Comparison of ENCODE assay signal across 8 cellular contexts in genomic region chr7:106283501-106283830, GRCh38. TPM values are rescaled to one million over a fixed set of nuclear protein-coding genes. Genes with fewer than 3 reads are reported as not detected.
A peak's percentile ranks its signal among the peaks of the same experiment; 100 is the strongest.
DNase-seq lines count a peak whose midpoint lies in the region; ATAC-seq and TF ChIP-seq lines count a peak whose summit lies in the region.

No MANE protein-coding gene starts in this region.

- TF ChIP-seq POLR2A in Peyer's patch (IDR thresholded peaks at IDR 0.05): no peak
- TF ChIP-seq POLR2A in esophagus squamous epithelium (IDR thresholded peaks at IDR 0.05): no peak

- H3K27me3 ChIP-seq in GM06990 (replicated peaks; ENCODE audit: control insufficient read depth, insufficient read depth, low read length): no peaks in the 10 kb centered on the region
- H3K27me3 ChIP-seq in Peyer's patch: no peaks in the 10 kb centered on the region
- H3K27me3 ChIP-seq in esophagus squamous epithelium: no peaks in the 10 kb centered on the region

- H3K36me3 ChIP-seq in GM06990 (ENCODE audit: control insufficient read depth, insufficient read depth, low read length): no peaks in the 10 kb centered on the region
- no peaks in the 10 kb centered on the region for H3K36me3 ChIP-seq in Peyer's patch
- H3K36me3 ChIP-seq in esophagus squamous epithelium: no peaks in the 10 kb centered on the region

- intact Hi-C loops in esophagus squamous epithelium (cut with DNase I): loop anchor here (10.0 kb wide), 1 partner anchor 141 kb away; no protein-coding TSS in a partner anchor

- DNase-seq in GM06990 (ENCODE audit: extremely low read depth, insufficient read length) (no peak), Peyer's patch (no peak), esophagus squamous epithelium (lab: John Stamatoyannopoulos, UW) (no peak), pons (ENCODE audit: low spot score) (peak; percentile 17), NCI-H2107 (lab: John Stamatoyannopoulos, UW) (no peak)
- no peak for DNase-seq in stimulated activated naive CD4-positive, alpha-beta T cell treated with Interleukin-2 at 50 U/mL for 16 hours (lab: John Stamatoyannopoulos, UW)

- H3K4me1 ChIP-seq in Peyer's patch: peaks cover 0 to 34% (median 2%) of the 10 kb centered on the region in 4 donors
- peaks cover 0 to 76% (median 5%) of the 10 kb centered on the region in 3 donors for H3K4me1 ChIP-seq in esophagus squamous epithelium

- TF ChIP-seq CTCF in GM06990 (IDR thresholded peaks at IDR 0.05; ENCODE audit: insufficient read depth, low read length, poor library complexity, severe bottlenecking) (no peak), Peyer's patch (IDR thresholded peaks at IDR 0.05) (no peak), esophagus squamous epithelium (IDR thresholded peaks at IDR 0.05) (no peak)

- H3K4me3 ChIP-seq in GM06990 (replicated peaks; ENCODE audit: low read depth, low read length) (peak overlapping the region; percentile 67), Peyer's patch (peak overlapping the region; percentile 60 to 91 (median 76)), esophagus squamous epithelium (peak overlapping the region; percentile 70 to 88 (median 87))

- no peaks in the 10 kb centered on the region for H3K9me3 ChIP-seq in Peyer's patch
- no peaks in the 10 kb centered on the region for H3K9me3 ChIP-seq in esophagus squamous epithelium

- H3K27ac ChIP-seq in Peyer's patch: peak overlapping the region; percentile 92 to 100 (median 94)
- H3K27ac ChIP-seq in esophagus squamous epithelium: peak overlapping the region; percentile 94 to 99 (median 99)

- ATAC-seq in GM18868 (IDR thresholded peaks at IDR 0.05; ENCODE audit: unreplicated experiment): no peak
- no peak for ATAC-seq in GM21526 (IDR thresholded peaks at IDR 0.05; ENCODE audit: low FRiP score, unreplicated experiment)

- 10 to 20% methylated on average over 5 of the region's 5 CpGs for WGBS in esophagus squamous epithelium, 2 donors

RNA-seq across cellular contexts. Expression of gene NAMPT, which starts 1.3 kb away (rescaled TPM):
- total RNA-seq in Peyer's patch (10 to 100 TPM; 91.8 to 99.5 (median 97.5) TPM), esophagus squamous epithelium (100 to 1,000 TPM; 274 to 823 (median 604) TPM)
